Comparison of ENCODE assay signal across 17 cellular contexts in the genomic region with DNA sequence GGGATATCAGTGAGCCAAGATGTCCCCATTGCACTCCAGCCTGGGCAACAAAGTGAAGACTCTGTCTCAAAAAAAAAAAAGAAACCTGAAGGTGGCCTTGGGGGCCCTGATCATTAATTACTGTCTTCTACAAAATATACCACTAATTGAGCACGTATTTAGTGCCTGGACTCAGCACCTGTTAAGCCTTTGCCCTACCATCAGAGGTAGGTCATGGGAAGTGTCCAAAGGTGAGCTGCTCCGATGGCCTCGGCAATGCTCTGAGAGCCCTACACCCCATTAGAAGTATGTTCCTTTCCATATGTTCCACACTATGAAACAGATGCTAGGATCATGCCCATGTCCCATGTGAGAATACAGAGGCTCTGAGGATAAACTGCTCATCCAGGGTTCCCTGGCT. TPM values are rescaled to one million over a fixed set of nuclear protein-coding genes. Genes with fewer than 3 reads are reported as not detected.
DNase-seq lines count a peak whose midpoint lies in the region.
"Had no signal": no experiment of that assay in that cellular context is flagged by ENCODE, and none has a peak within 500 bp of the region (broad histone marks: within the 10 kb centered on the region; RNA-seq: fewer than 3 reads in every experiment).

No MANE protein-coding gene starts in this region.

- H3K27ac Mint-ChIP-seq in activated naive CD4-positive, alpha-beta T cell treated with anti-CD3 and anti-CD28 coated beads, Interleukin-2, amount 10 ng/mL, durations not matched to agents 7 days and 5 days: peak overlapping the region; percentile 98
- peak overlapping the region; percentile 92 for H3K27ac Mint-ChIP-seq in activated T-helper 2 cell treated with anti-CD3 and anti-CD28 coated beads, Interferon-gamma antibody, Interleukin-2, Interleukin-4, amounts not matched to agents 10 μg/mL and 5 μg/mL and 100 μg/mL, durations not matched to agents 14 hours and 24 hours and 36 hours

- H3K4me1 ChIP-seq in mononuclear cell (ENCODE audit: insufficient read depth, low read length) (peaks cover 75% of the 10 kb centered on the region), thymus (ENCODE audit: control insufficient read depth, insufficient read depth, low read length) (peaks cover 16% of the 10 kb centered on the region)

- H3K27me3 Mint-ChIP-seq in activated naive CD4-positive, alpha-beta T cell treated with anti-CD3 and anti-CD28 coated beads, Interleukin-2, amount 10 ng/mL, durations not matched to agents 7 days and 5 days: no peaks in the 10 kb centered on the region
- no peaks in the 10 kb centered on the region for H3K27me3 Mint-ChIP-seq in activated T-helper 2 cell treated with anti-CD3 and anti-CD28 coated beads, Interferon-gamma antibody, Interleukin-2, Interleukin-4, amounts not matched to agents 10 μg/mL and 5 μg/mL and 100 μg/mL, durations not matched to agents 14 hours and 24 hours and 36 hours (ENCODE audit: low read depth)
- H3K27me3 Mint-ChIP-seq: brain had no signal

- intact Hi-C loops in activated T-helper 2 cell treated with anti-CD3 and anti-CD28 coated beads, Interferon-gamma antibody, Interleukin-2, Interleukin-4, amounts not matched to agents 10 μg/mL and 5 μg/mL and 100 μg/mL, durations not matched to agents 14 hours and 24 hours and 36 hours (cut with micrococcal nuclease): no loop called here

- CTCF ChIA-PET in activated naive CD4-positive, alpha-beta T cell treated with anti-CD3 and anti-CD28 coated beads, Interleukin-2, amount 10 ng/mL, durations not matched to agents 7 days and 5 days (lab: Charles Lee): interaction anchor here (1.2 to 4.1 kb wide), 4 partner anchors 11 to 55 kb away, joined by 3 to 37 read pairs (median 8); no protein-coding TSS in a partner anchor

- peaks cover 89% of the 10 kb centered on the region for H3K4me1 Mint-ChIP-seq in activated naive CD4-positive, alpha-beta T cell treated with anti-CD3 and anti-CD28 coated beads, Interleukin-2, amount 10 ng/mL, durations not matched to agents 7 days and 5 days
- H3K4me1 Mint-ChIP-seq in activated T-helper 2 cell treated with anti-CD3 and anti-CD28 coated beads, Interferon-gamma antibody, Interleukin-2, Interleukin-4, amounts not matched to agents 10 μg/mL and 5 μg/mL and 100 μg/mL, durations not matched to agents 14 hours and 24 hours and 36 hours (ENCODE audit: low read depth): peaks cover 65% of the 10 kb centered on the region

- DNase-seq in activated naive CD4-positive, alpha-beta T cell treated with anti-CD3 and anti-CD28 coated beads, Interleukin-2, amount 10 ng/mL, durations not matched to agents 7 days and 5 days: no peak
- no peak for DNase-seq in activated naive CD4-positive, alpha-beta T cell treated with Interleukin-2 at 50 U/mL for 16 hours
- no peak for DNase-seq in activated T-helper 2 cell treated with anti-CD3 and anti-CD28 coated beads, Interferon-gamma antibody, Interleukin-2, Interleukin-4, amounts not matched to agents 10 μg/mL and 5 μg/mL and 100 μg/mL, durations not matched to agents 14 hours and 24 hours and 36 hours (ENCODE audit: low spot score)
- DNase-seq in iPS-NIHi11 (ENCODE audit: low spot score) (no peak), MG63 (no peak), NCI-H1092 treated with DMSO at 0.1 percent for 48 hours (lab: John Stamatoyannopoulos, UW) (no peak)
- DNase-seq: DMS 273 treated with DMSO at 0.1 percent for 48 hours; effector CD4-positive, alpha-beta T cell; NCI-H2171 treated with DMSO at 0.1 percent for 48 hours; NK-92 treated with Interleukin-12 subunit alpha and Interleukin-12 subunit beta, amount 100 ng/mL, for 24 hours; SIG-M5; sigmoid colon; stimulated activated naive CD4-positive, alpha-beta T cell treated with Interleukin-2 at 50 U/mL for 16 hours had no signal

- no peaks in the 10 kb centered on the region for H3K9me3 Mint-ChIP-seq in activated naive CD4-positive, alpha-beta T cell treated with anti-CD3 and anti-CD28 coated beads, Interleukin-2, amount 10 ng/mL, durations not matched to agents 7 days and 5 days
- H3K9me3 Mint-ChIP-seq in activated T-helper 2 cell treated with anti-CD3 and anti-CD28 coated beads, Interferon-gamma antibody, Interleukin-2, Interleukin-4, amounts not matched to agents 10 μg/mL and 5 μg/mL and 100 μg/mL, durations not matched to agents 14 hours and 24 hours and 36 hours: no peaks in the 10 kb centered on the region
- H3K9me3 Mint-ChIP-seq: brain, neural progenitor cell had no signal

- H3K9me3 ChIP-seq in mononuclear cell (ENCODE audit: low read depth, low read length): no peaks in the 10 kb centered on the region
- H3K9me3 ChIP-seq in thymus (ENCODE audit: control insufficient read depth): peaks cover 2% of the 10 kb centered on the region
- H3K9me3 ChIP-seq in MG63: no peaks in the 10 kb centered on the region
- H3K9me3 ChIP-seq: sigmoid colon had no signal

- peak overlapping the region; percentile 71 for H3K27ac ChIP-seq in thymus (ENCODE audit: low read depth)
- H3K27ac ChIP-seq: neural progenitor cell had no signal

- H3K36me3 Mint-ChIP-seq in activated naive CD4-positive, alpha-beta T cell treated with anti-CD3 and anti-CD28 coated beads, Interleukin-2, amount 10 ng/mL, durations not matched to agents 7 days and 5 days: peaks cover 70% of the 10 kb centered on the region
- H3K36me3 Mint-ChIP-seq in activated T-helper 2 cell treated with anti-CD3 and anti-CD28 coated beads, Interferon-gamma antibody, Interleukin-2, Interleukin-4, amounts not matched to agents 10 μg/mL and 5 μg/mL and 100 μg/mL, durations not matched to agents 14 hours and 24 hours and 36 hours (ENCODE audit: low read depth): peaks cover 67% of the 10 kb centered on the region

- 98% methylated on average over 3 of the region's 3 CpGs for WGBS in thymus

- H3K36me3 ChIP-seq in thymus (ENCODE audit: control insufficient read depth, insufficient read depth): peaks cover 54% of the 10 kb centered on the region
- H3K36me3 ChIP-seq in MG63: peaks cover 41% of the 10 kb centered on the region
- H3K36me3 ChIP-seq: neural progenitor cell had no signal

- H3K4me3 ChIP-seq in mononuclear cell (ENCODE audit: low read length) (peak overlapping the region; percentile 45), thymus (ENCODE audit: low read length) (no peak overlapping the region), MG63 (no peak overlapping the region)
- H3K4me3 ChIP-seq: neural progenitor cell, sigmoid colon had no signal

- H3K27me3 ChIP-seq in mononuclear cell (ENCODE audit: insufficient read depth, low read length) (no peaks in the 10 kb centered on the region), thymus (ENCODE audit: control insufficient read depth, insufficient read depth) (no peaks in the 10 kb centered on the region), MG63 (no peaks in the 10 kb centered on the region)
- H3K27me3 ChIP-seq: neural progenitor cell, sigmoid colon had no signal

- peak overlapping the region; percentile 94 for H3K4me3 Mint-ChIP-seq in activated naive CD4-positive, alpha-beta T cell treated with anti-CD3 and anti-CD28 coated beads, Interleukin-2, amount 10 ng/mL, durations not matched to agents 7 days and 5 days
- H3K4me3 Mint-ChIP-seq in activated T-helper 2 cell treated with anti-CD3 and anti-CD28 coated beads, Interferon-gamma antibody, Interleukin-2, Interleukin-4, amounts not matched to agents 10 μg/mL and 5 μg/mL and 100 μg/mL, durations not matched to agents 14 hours and 24 hours and 36 hours (ENCODE audit: low read depth): peak overlapping the region; percentile 74
- H3K4me3 Mint-ChIP-seq: brain had no signal

RNA-seq across cellular contexts. Expression of gene NOSIP, which starts 20.9 kb away (rescaled TPM):
- 64.8 and 67.1 TPM in 2 replicates for total RNA-seq in activated T-helper 2 cell treated with anti-CD3 and anti-CD28 coated beads, Interferon-gamma antibody, Interleukin-2, Interleukin-4, amounts not matched to agents 10 μg/mL and 5 μg/mL and 100 μg/mL, durations not matched to agents 14 hours and 24 hours and 36 hours
- 88.6 TPM for total RNA-seq in mononuclear cell
- polyA plus RNA-seq in thymus: 156 TPM
- total RNA-seq in MG63 (2014; rRNA removed; shearing (Covaris generic); ENCODE audit: low replicate concordance): 46.1 and 109 TPM in 2 replicates

RNA-seq across cellular contexts. Expression of gene PRRG2, which starts 21.7 kb away (rescaled TPM):
- total RNA-seq in activated T-helper 2 cell treated with anti-CD3 and anti-CD28 coated beads, Interferon-gamma antibody, Interleukin-2, Interleukin-4, amounts not matched to agents 10 μg/mL and 5 μg/mL and 100 μg/mL, durations not matched to agents 14 hours and 24 hours and 36 hours: 0.83 and 0.84 TPM in 2 replicates
- 1.4 TPM for total RNA-seq in mononuclear cell
- polyA plus RNA-seq in thymus: 5.5 TPM
- total RNA-seq in MG63 (2014; rRNA removed; shearing (Covaris generic); ENCODE audit: low replicate concordance): 0.20 TPM in 1 of 2 replicates, not detected in the other

RNA-seq across cellular contexts. Expression of gene PRR12, which starts 31.5 kb away (rescaled TPM):
- 34.2 and 34.6 TPM in 2 replicates for total RNA-seq in activated T-helper 2 cell treated with anti-CD3 and anti-CD28 coated beads, Interferon-gamma antibody, Interleukin-2, Interleukin-4, amounts not matched to agents 10 μg/mL and 5 μg/mL and 100 μg/mL, durations not matched to agents 14 hours and 24 hours and 36 hours
- 6.4 TPM for total RNA-seq in mononuclear cell
- 10.2 TPM for polyA plus RNA-seq in thymus
- 1.2 and 1.8 TPM in 2 replicates for total RNA-seq in MG63 (2014; rRNA removed; shearing (Covaris generic); ENCODE audit: low replicate concordance)

RNA-seq across cellular contexts. Expression of gene RCN3, which starts 31.6 kb away (rescaled TPM):
- total RNA-seq in activated T-helper 2 cell treated with anti-CD3 and anti-CD28 coated beads, Interferon-gamma antibody, Interleukin-2, Interleukin-4, amounts not matched to agents 10 μg/mL and 5 μg/mL and 100 μg/mL, durations not matched to agents 14 hours and 24 hours and 36 hours: 3.2 and 3.8 TPM in 2 replicates
- 1.6 TPM for total RNA-seq in mononuclear cell
- polyA plus RNA-seq in thymus: 32.7 TPM
- total RNA-seq in MG63 (2014; rRNA removed; shearing (Covaris generic); ENCODE audit: low replicate concordance): 131 and 183 TPM in 2 replicates

RNA-seq across cellular contexts. Expression of gene FCGRT, which starts 47.0 kb away (rescaled TPM):
- total RNA-seq in activated T-helper 2 cell treated with anti-CD3 and anti-CD28 coated beads, Interferon-gamma antibody, Interleukin-2, Interleukin-4, amounts not matched to agents 10 μg/mL and 5 μg/mL and 100 μg/mL, durations not matched to agents 14 hours and 24 hours and 36 hours: 1.8 and 2.2 TPM in 2 replicates
- total RNA-seq in mononuclear cell: 123 TPM
- 166 TPM for polyA plus RNA-seq in thymus
- 29.6 and 58.0 TPM in 2 replicates for total RNA-seq in MG63 (2014; rRNA removed; shearing (Covaris generic); ENCODE audit: low replicate concordance)
